ENCODE assay signal across 8 cellular contexts in genomic region chr9:128455849-128456612, GRCh38. TPM values are rescaled to one million over a fixed set of nuclear protein-coding genes. Genes with fewer than 3 reads are reported as not detected.
A peak's percentile ranks its signal among the peaks of the same experiment; 100 is the strongest.
DNase-seq lines count a peak whose midpoint lies in the region; ATAC-seq and TF ChIP-seq lines count a peak whose summit lies in the region.

TSS of gene ODF2 (plus strand) at chr9:128456006. CDS start at chr9:128456092, 86 bp downstream.

- DNase-seq in EL (peak; percentile 98), H4 (ENCODE audit: low spot score) (peak; percentile 91), LoVo (ENCODE audit: low spot score) (peak; percentile 95), RWPE1 (ENCODE audit: low spot score) (peak; percentile 100), fibroblast of lung (ENCODE audit: low read depth in 2 of 2) (peak; percentile 92 to 93)
- peak; percentile 97 to 98 for DNase-seq in activated T-helper 1 cell treated with anti-CD3 and anti-CD28 coated beads, Interleukin-2, amount 50 U/mL, for 16 hours (ENCODE audit: low read depth in 1 of 2, low spot score in 1 of 2)
- peak; percentile 95 to 99 (median 98) for DNase-seq in naive thymus-derived CD8-positive, alpha-beta T cell
- DNase-seq in stimulated activated naive B cell treated with anti-CD40 and anti-IgM and Interleukin-4, amounts not matched to agents 10 μg/mL and 1 μg/mL and 100 μg/mL, for 72 hours: peak; percentile 96

- peak within 1 kb of the TSS; percentile 90 for H3K4me2 ChIP-seq in fibroblast of lung (ENCODE audit: extremely low read depth, insufficient read depth, low read length)

- POLR2A ChIA-PET in RWPE1 (lab: Yijun Ruan, JAX; ENCODE audit: low non-redundant PET): interaction anchor here (0.5 kb wide), 1 partner anchor 75 kb away, joined by 9 read pairs; no protein-coding TSS in a partner anchor
- POLR2A ChIA-PET in naive thymus-derived CD8-positive, alpha-beta T cell (lab: Charles Lee): interaction anchor here (0.6 to 1.3 kb wide), 7 partner anchors 8 to 368 kb away, joined by 3 to 4 read pairs (median 3); no protein-coding TSS in a partner anchor

- H3K36me3 Mint-ChIP-seq in naive thymus-derived CD8-positive, alpha-beta T cell: peaks cover 0 to 18% (median 10%) of the 10 kb centered on the region in 3 donors
- H3K36me3 Mint-ChIP-seq in stimulated activated naive B cell treated with anti-CD40 and anti-IgM and Interleukin-4, amounts not matched to agents 10 μg/mL and 1 μg/mL and 100 μg/mL, for 72 hours: peaks cover 12 to 18% of the 10 kb centered on the region in 2 donors

- H3K4me1 ChIP-seq in fibroblast of lung (ENCODE audit: control insufficient read depth, extremely low read depth, insufficient read depth, low read length): peaks cover 9% of the 10 kb centered on the region

- peaks cover 5% of the 10 kb centered on the region for H3K36me3 ChIP-seq in fibroblast of lung (ENCODE audit: control insufficient read depth, insufficient read depth, low read length)

- no peak for TF ChIP-seq CTCF in RWPE1 (conservative IDR thresholded peaks at IDR 0.05; ENCODE audit: low read depth)
- no peak for TF ChIP-seq CTCF in fibroblast of lung (conservative IDR thresholded peaks at IDR 0.05 in 1 of 2, IDR thresholded peaks at IDR 0.05 in 1 of 2; ENCODE audit: low read depth in 1 of 2, low read length in 2 of 2)

- no peaks in the 10 kb centered on the region for H3K27me3 Mint-ChIP-seq in naive thymus-derived CD8-positive, alpha-beta T cell
- no peaks in the 10 kb centered on the region for H3K27me3 Mint-ChIP-seq in stimulated activated naive B cell treated with anti-CD40 and anti-IgM and Interleukin-4, amounts not matched to agents 10 μg/mL and 1 μg/mL and 100 μg/mL, for 72 hours

- peak within 1 kb of the TSS; percentile 86 for H3K9ac ChIP-seq in fibroblast of lung (ENCODE audit: insufficient read depth, low read length)

- peak within 1 kb of the TSS; percentile 84 to 96 (median 92) for H3K4me3 Mint-ChIP-seq in naive thymus-derived CD8-positive, alpha-beta T cell
- peak within 1 kb of the TSS; percentile 95 to 99 for H3K4me3 Mint-ChIP-seq in stimulated activated naive B cell treated with anti-CD40 and anti-IgM and Interleukin-4, amounts not matched to agents 10 μg/mL and 1 μg/mL and 100 μg/mL, for 72 hours

- peak within 1 kb of the TSS; percentile 79 to 96 (median 92) for H3K27ac Mint-ChIP-seq in naive thymus-derived CD8-positive, alpha-beta T cell
- H3K27ac Mint-ChIP-seq in stimulated activated naive B cell treated with anti-CD40 and anti-IgM and Interleukin-4, amounts not matched to agents 10 μg/mL and 1 μg/mL and 100 μg/mL, for 72 hours: peak within 1 kb of the TSS; percentile 96

- H3K27ac ChIP-seq in RWPE1 (peak within 1 kb of the TSS; percentile 91), fibroblast of lung (ENCODE audit: insufficient read depth, low read length) (peak within 1 kb of the TSS; percentile 90)

- peaks cover 8% of the 10 kb centered on the region for H3K79me2 ChIP-seq in fibroblast of lung (ENCODE audit: control insufficient read depth, insufficient read depth, low read length)

- ATAC-seq in naive thymus-derived CD8-positive, alpha-beta T cell: peak; percentile 88 to 90
- ATAC-seq in stimulated activated naive B cell treated with anti-CD40 and anti-IgM and Interleukin-4, amounts not matched to agents 10 μg/mL and 1 μg/mL and 100 μg/mL, for 72 hours (replicated peaks): peak; percentile 91

- CTCF ChIA-PET in RWPE1 (lab: Yijun Ruan, JAX): interaction anchor here (0.9 to 1.1 kb wide), 2 partner anchors 17 to 36 kb away, joined by 4 to 8 read pairs; no protein-coding TSS in a partner anchor

- H3K9me3 Mint-ChIP-seq in naive thymus-derived CD8-positive, alpha-beta T cell: no peaks in the 10 kb centered on the region
- no peaks in the 10 kb centered on the region for H3K9me3 Mint-ChIP-seq in stimulated activated naive B cell treated with anti-CD40 and anti-IgM and Interleukin-4, amounts not matched to agents 10 μg/mL and 1 μg/mL and 100 μg/mL, for 72 hours

- peak within 1 kb of the TSS; percentile 60 to 92 (median 80) for H3K4me3 ChIP-seq in fibroblast of lung (replicated peaks in 1 of 4; ENCODE audit: control extremely low read depth in 1 of 4, insufficient read depth in 1 of 4, low read depth in 3 of 4, low read length in 4 of 4)

- H4K20me1 ChIP-seq in fibroblast of lung (ENCODE audit: control insufficient read depth, extremely low read depth, insufficient read depth, low read length): no peaks in the 10 kb centered on the region

- H3K27me3 ChIP-seq in fibroblast of lung (ENCODE audit: control insufficient read depth, insufficient read depth, low read length): peaks cover 3% of the 10 kb centered on the region

- no peaks in the 10 kb centered on the region for H3K9me3 ChIP-seq in fibroblast of lung (ENCODE audit: control insufficient read depth, insufficient read depth, low read depth, low read length)

- H2AFZ ChIP-seq in fibroblast of lung (ENCODE audit: low read length): peak within 1 kb of the TSS; percentile 99

- H3K4me1 Mint-ChIP-seq in naive thymus-derived CD8-positive, alpha-beta T cell: peaks cover 10 to 23% (median 19%) of the 10 kb centered on the region in 4 donors
- H3K4me1 Mint-ChIP-seq in stimulated activated naive B cell treated with anti-CD40 and anti-IgM and Interleukin-4, amounts not matched to agents 10 μg/mL and 1 μg/mL and 100 μg/mL, for 72 hours: peaks cover 14 to 25% of the 10 kb centered on the region in 2 donors

RNA-seq across cellular contexts. Expression of gene ODF2, which starts in this region (rescaled TPM):
- total RNA-seq in H4 (2014; rRNA removed; shearing (Covaris generic)): 28.6 and 30.2 TPM in 2 replicates
- total RNA-seq in fibroblast of lung: 17.7 and 20.6 TPM in 2 replicates
- 10.2 and 16.7 TPM in 2 replicates for polyA plus RNA-seq in fibroblast of lung
- 15.2 and 24.3 TPM in 2 replicates for polyA plus RNA-seq in fibroblast of lung (2012)
- 18.4 and 20.9 TPM in 2 replicates for polyA minus RNA-seq in fibroblast of lung (ENCODE audit: low replicate concordance)
- 10 to 100 TPM; 34.8 to 36.6 TPM for total RNA-seq in naive thymus-derived CD8-positive, alpha-beta T cell
- 10 to 100 TPM; 15.6 to 32.8 (median 20.6) TPM for polyA plus RNA-seq in naive thymus-derived CD8-positive, alpha-beta T cell

Comparison
In these comparisons a context has a peak if more than half of its experiments do, and no peak if none do; other contexts are left out.
1. Peak in every context shown above with its lines: DNase-seq, ATAC-seq, H3K4me3 ChIP-seq and H3K27ac ChIP-seq.